ENCODE assay signal across 37 cellular contexts in the genomic region with DNA sequence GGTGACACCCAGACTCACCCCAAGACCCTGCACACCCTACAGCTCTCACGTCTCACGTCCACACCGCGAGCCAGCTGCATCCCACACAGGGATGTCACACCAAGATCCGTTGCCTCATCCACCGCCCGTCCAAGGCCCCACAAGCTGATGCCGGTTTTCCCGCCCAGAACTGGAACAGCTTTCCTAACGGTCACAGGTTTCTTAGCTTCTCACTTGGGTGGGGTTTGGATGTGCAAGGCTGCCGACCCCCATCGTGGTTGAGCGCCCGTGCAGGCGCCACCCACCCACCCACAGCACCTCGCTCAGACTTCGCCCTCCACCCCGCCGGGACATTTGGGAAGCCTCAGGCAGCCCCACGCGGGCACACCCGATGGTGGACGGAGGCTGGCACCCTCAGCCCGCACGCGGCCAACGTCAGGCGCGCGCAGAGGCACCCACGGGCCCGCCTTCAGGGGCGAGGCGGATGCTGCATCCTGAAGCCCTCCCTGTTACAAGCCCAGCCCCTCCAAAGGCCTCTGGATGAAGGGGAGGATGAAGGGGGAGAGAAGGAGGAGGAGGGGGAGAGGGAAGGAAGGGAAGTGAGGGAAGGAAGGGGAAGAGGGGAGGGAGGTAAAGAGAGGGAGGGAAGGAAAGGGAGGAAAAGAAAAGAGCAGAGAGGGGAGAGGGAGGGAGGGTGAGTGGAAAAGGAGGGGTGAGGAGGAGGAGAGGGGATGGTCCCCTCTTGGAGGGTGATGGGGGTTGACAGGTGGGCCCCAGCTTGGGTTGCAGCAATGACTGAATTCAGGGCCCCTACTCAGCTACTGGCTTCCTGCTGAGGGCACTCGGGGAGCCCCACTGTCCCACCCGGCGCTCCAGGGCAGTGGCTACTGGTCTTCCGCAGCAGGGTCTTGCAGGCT. TPM values are rescaled to one million over a fixed set of nuclear protein-coding genes. Genes with fewer than 3 reads are reported as not detected.
DNase-seq lines count a peak whose midpoint lies in the region; ATAC-seq, FAIRE-seq and TF ChIP-seq lines count a peak whose summit lies in the region.
"Had no signal": no experiment of that assay in that cellular context is flagged by ENCODE, and none has a peak within 500 bp of the region (broad histone marks: within the 10 kb centered on the region; RNA-seq: fewer than 3 reads in every experiment).

No MANE protein-coding gene starts in this region.

- H3K14ac ChIP-seq in H1 (ENCODE audit: insufficient read length): no peak overlapping the region

- dilution Hi-C loops in mammary epithelial cell (cut with HindIII; ENCODE audit: low sequenced_read_pairs): no loop called here

- H3K4me1 ChIP-seq in mammary epithelial cell (ENCODE audit: insufficient read depth, low read length) (peaks cover 6% of the 10 kb centered on the region), H1 (replicated peaks in 1 of 4; ENCODE audit: control insufficient read depth in 3 of 4, insufficient read depth in 4 of 4, low read length in 3 of 4) (peaks cover 0 to 20% (median 8%) of the 10 kb centered on the region in 4 experiments; a peak in 6 of 7 replicates), psoas muscle (no peaks in the 10 kb centered on the region), BE2C (no peaks in the 10 kb centered on the region)
- H3K4me1 ChIP-seq: adrenal gland, foreskin keratinocyte, prostate gland had no signal

- no peak overlapping the region for H3K27ac ChIP-seq in mammary epithelial cell (ENCODE audit: insufficient read depth, low read depth, low read length)
- H3K27ac ChIP-seq in H1 (ENCODE audit: low read depth, low read length): no peak overlapping the region
- H3K27ac ChIP-seq in psoas muscle: no peak overlapping the region
- H3K27ac ChIP-seq: adrenal gland, esophagus squamous epithelium, foreskin keratinocyte, Peyer's patch, prostate gland, sigmoid colon, tibial nerve, VCaP had no signal

- peak overlapping the region; percentile 90 for H2BK20ac ChIP-seq in H1 (ENCODE audit: low read length)

- no peaks in the 10 kb centered on the region for H3K79me2 ChIP-seq in mammary epithelial cell (ENCODE audit: insufficient read depth, low read length)
- no peaks in the 10 kb centered on the region for H3K79me2 ChIP-seq in H1 (ENCODE audit: control insufficient read depth in 1 of 2, insufficient read depth in 2 of 2, low read length in 2 of 2)

- no peak overlapping the region for H3K4me2 ChIP-seq in mammary epithelial cell (ENCODE audit: insufficient read depth, low read depth, low read length)
- H3K4me2 ChIP-seq in H1 (ENCODE audit: insufficient read depth in 1 of 2, low read depth in 2 of 2, low read length in 2 of 2): peak overlapping the region; percentile 7 to 50; a peak in 3 of 4 replicates

- intact Hi-C loops in mammary epithelial cell (cut with micrococcal nuclease): loop anchor here (2.0 to 10.0 kb wide), 2 partner anchors 161 to 221 kb away; a partner anchor contains a TSS
- intact Hi-C loops in MCF 10A (cut with micrococcal nuclease): loop anchor here (2.0 kb wide), 1 partner anchor 73 kb away; no protein-coding TSS in a partner anchor
- intact Hi-C loops in psoas muscle (cut with DNase I): loop anchor here (5.0 to 10.0 kb wide), 2 partner anchors 74 to 221 kb away; no protein-coding TSS in a partner anchor

- no peak overlapping the region for H2BK120ac ChIP-seq in H1 (replicated peaks; ENCODE audit: low read depth, low read length)

- TF ChIP-seq CTCF in mammary epithelial cell (conservative IDR thresholded peaks at IDR 0.05 in 1 of 2, IDR thresholded peaks at IDR 0.05 in 1 of 2; ENCODE audit: extremely low read depth in 1 of 2, insufficient read depth in 1 of 2, low read depth in 1 of 2, low read length in 2 of 2) (no peak), MCF 10A (IDR thresholded peaks at IDR 0.05; ENCODE audit: unreplicated experiment) (no peak), H1 (IDR thresholded peaks at IDR 0.05; ENCODE audit: control extremely low read depth in 1 of 3, insufficient read depth in 1 of 3, low read depth in 1 of 3, low read length in 3 of 3) (no peak), psoas muscle (IDR thresholded peaks at IDR 0.05) (no peak), BE2C (IDR thresholded peaks at IDR 0.05; ENCODE audit: low read depth, low read length) (no peak)

- peak overlapping the region; percentile 99 for H2BK15ac ChIP-seq in H1 (ENCODE audit: low read length)

- no peak overlapping the region for H4K91ac ChIP-seq in H1 (replicated peaks; ENCODE audit: insufficient read length, low read length)

- H3K9me3 Mint-ChIP-seq in MCF 10A (ENCODE audit: unreplicated experiment) (peaks cover 8% of the 10 kb centered on the region), IgD-negative memory B cell (peaks cover 2 to 13% (median 10%) of the 10 kb centered on the region in 3 donors)
- peaks cover 8 to 12% of the 10 kb centered on the region in 2 donors for H3K9me3 Mint-ChIP-seq in stimulated activated naive CD8-positive, alpha-beta T cell treated with anti-CD3 and anti-CD28 coated beads, Interleukin-15, amount 100 ng/mL, for 72 hours

- H3K27ac Mint-ChIP-seq in MCF 10A (ENCODE audit: low read depth, unreplicated experiment) (no peak overlapping the region), IgD-negative memory B cell (peak overlapping the region in 2 of 3 donors; percentile 80 to 88)
- no peak overlapping the region for H3K27ac Mint-ChIP-seq in stimulated activated naive CD8-positive, alpha-beta T cell treated with anti-CD3 and anti-CD28 coated beads, Interleukin-15, amount 100 ng/mL, for 72 hours
- H3K27ac Mint-ChIP-seq: dendritic cell treated with granulocyte-macrophage colony-stimulating factor and Interleukin-4, amounts not matched to agents 40 ng/mL and 50 ng/mL, for 4 days had no signal

- H3K23me2 ChIP-seq in H1 (ENCODE audit: low read depth, low read length): peaks cover 9% of the 10 kb centered on the region; the same call in 1 of the 2 replicates

- no peak overlapping the region for H4K5ac ChIP-seq in H1 (ENCODE audit: insufficient read length, low read depth, low read length)

- H3K4me3 ChIP-seq in mammary epithelial cell (replicated peaks in 1 of 3; ENCODE audit: insufficient read depth in 1 of 3, low read depth in 2 of 3, low read length in 3 of 3) (no peak overlapping the region), H1 (ENCODE audit: extremely low read depth in 1 of 4, insufficient read depth in 2 of 4, low read depth in 3 of 4, low read length in 4 of 4) (peak overlapping the region in 1 of 4 experiments; percentile 39; a peak in 2 of 8 replicates), psoas muscle (no peak overlapping the region), BE2C (ENCODE audit: low read depth, low read length) (no peak overlapping the region)
- H3K4me3 ChIP-seq: adrenal gland, esophagus squamous epithelium, Peyer's patch, prostate gland, sigmoid colon, tibial nerve had no signal

- H4K20me1 ChIP-seq in mammary epithelial cell (ENCODE audit: insufficient read depth, low read length) (no peaks in the 10 kb centered on the region), H1 (replicated peaks in 1 of 2; ENCODE audit: control insufficient read depth in 1 of 2, insufficient read depth in 2 of 2, low read length in 2 of 2) (peaks cover 5 to 25% of the 10 kb centered on the region in 2 experiments)

- H2AFZ ChIP-seq in mammary epithelial cell (ENCODE audit: low read depth, low read length): peak overlapping the region; percentile 14
- H2AFZ ChIP-seq in H1 (ENCODE audit: low read length): no peak overlapping the region

- CTCF ChIA-PET in mammary epithelial cell (lab: Charles Lee; ENCODE audit: low non-redundant PET) (interaction anchor here (0.8 kb wide), 1 partner anchor 19 kb away, joined by 4 read pairs; no protein-coding TSS in a partner anchor), MCF 10A (lab: Yijun Ruan, JAX) (interaction anchor here (0.6 to 3.8 kb wide), 15 partner anchors 11 to 215 kb away, joined by 3 to 45 read pairs (median 4); no protein-coding TSS in a partner anchor), H1 (lab: Charles Lee; ENCODE audit: partially characterized antibody) (interaction anchor here (0.6 to 4.9 kb wide), 30 partner anchors 7 to 265 kb away, joined by 3 to 97 read pairs (median 4); no protein-coding TSS in a partner anchor)

- H3K36me3 Mint-ChIP-seq in MCF 10A (ENCODE audit: insufficient read depth, unreplicated experiment): no peaks in the 10 kb centered on the region
- H3K36me3 Mint-ChIP-seq in IgD-negative memory B cell: peaks cover 3% of the 10 kb centered on the region

- no peak overlapping the region for H3K56ac ChIP-seq in H1 (replicated peaks; ENCODE audit: insufficient read length, low read depth, low read length)

- H3K9ac ChIP-seq in mammary epithelial cell (ENCODE audit: insufficient read depth, low read length): no peak overlapping the region
- H3K9ac ChIP-seq in H1 (replicated peaks in 1 of 4; ENCODE audit: extremely low read depth in 1 of 4, low read depth in 3 of 4, low read length in 3 of 4): no peak overlapping the region

- no peak overlapping the region for H3K23ac ChIP-seq in H1 (ENCODE audit: insufficient read length)

- TF ChIP-seq EP300 in H1 (IDR thresholded peaks at IDR 0.05; ENCODE audit: borderline replicate concordance in 1 of 2, low read depth in 2 of 2, low read length in 2 of 2): no peak

- no peak for TF ChIP-seq RAD21 in H1 (IDR thresholded peaks at IDR 0.05 in 1 of 2, conservative IDR thresholded peaks at IDR 0.05 in 1 of 2; ENCODE audit: low read depth in 2 of 2, low read length in 2 of 2)

- H3K9me3 ChIP-seq in mammary epithelial cell (replicated peaks; ENCODE audit: insufficient read depth, low read length): peaks cover 2% of the 10 kb centered on the region
- H3K9me3 ChIP-seq in H1 (ENCODE audit: insufficient read depth in 2 of 2, low read depth in 1 of 2, low read length in 1 of 2): peaks cover 6 to 7% of the 10 kb centered on the region in 2 experiments; a peak in 3 of 4 replicates
- H3K9me3 ChIP-seq in psoas muscle: peaks cover 8% of the 10 kb centered on the region
- H3K9me3 ChIP-seq in BE2C: no peaks in the 10 kb centered on the region
- H3K9me3 ChIP-seq: adrenal gland, prostate gland had no signal

- peaks cover 38% of the 10 kb centered on the region for H3K27me3 ChIP-seq in mammary epithelial cell (ENCODE audit: insufficient read depth, low read length)
- peaks cover 70 to 88% (median 80%) of the 10 kb centered on the region in 4 experiments for H3K27me3 ChIP-seq in H1 (replicated peaks in 1 of 4; ENCODE audit: control insufficient read depth in 3 of 4, extremely low read depth in 1 of 4, insufficient read depth in 3 of 4, low read length in 3 of 4)
- peaks cover 2 to 94% (median 34%) of the 10 kb centered on the region in 3 donors for H3K27me3 ChIP-seq in psoas muscle (ENCODE audit: insufficient read depth in 3 of 3, low read length in 2 of 3)
- H3K27me3 ChIP-seq in BE2C: peaks cover 92% of the 10 kb centered on the region

- H3K4me3 Mint-ChIP-seq in MCF 10A (ENCODE audit: unreplicated experiment) (no peak overlapping the region), IgD-negative memory B cell (no peak overlapping the region)
- no peak overlapping the region for H3K4me3 Mint-ChIP-seq in stimulated activated naive CD8-positive, alpha-beta T cell treated with anti-CD3 and anti-CD28 coated beads, Interleukin-15, amount 100 ng/mL, for 72 hours
- H3K4me3 Mint-ChIP-seq: central memory CD8-positive, alpha-beta T cell; dendritic cell treated with granulocyte-macrophage colony-stimulating factor and Interleukin-4, amounts not matched to agents 40 ng/mL and 50 ng/mL, for 4 days had no signal

- H2BK5ac ChIP-seq in H1 (ENCODE audit: low read depth, low read length): no peak overlapping the region; the same call in 1 of the 2 replicates

- ATAC-seq in stimulated activated naive CD8-positive, alpha-beta T cell treated with anti-CD3 and anti-CD28 coated beads, Interleukin-15, amount 100 ng/mL, for 72 hours: peak; percentile 31
- no peak for ATAC-seq in psoas muscle
- ATAC-seq: foreskin keratinocyte had no signal

- peaks cover 44% of the 10 kb centered on the region for H3K27me3 Mint-ChIP-seq in MCF 10A (ENCODE audit: insufficient read depth, unreplicated experiment)
- H3K27me3 Mint-ChIP-seq in IgD-negative memory B cell: peaks cover 51% of the 10 kb centered on the region
- peaks cover 100% of the 10 kb centered on the region for H3K27me3 Mint-ChIP-seq in stimulated activated naive CD8-positive, alpha-beta T cell treated with anti-CD3 and anti-CD28 coated beads, Interleukin-15, amount 100 ng/mL, for 72 hours

- H2AK5ac ChIP-seq in H1 (ENCODE audit: low read depth, low read length): peak overlapping the region; percentile 86; the same call in 1 of the 2 replicates

- no peaks in the 10 kb centered on the region for H3K36me3 ChIP-seq in mammary epithelial cell (ENCODE audit: insufficient read depth, low read length)
- peaks cover 0 to 6% (median 0%) of the 10 kb centered on the region in 4 experiments; a peak in 1 of 8 replicates for H3K36me3 ChIP-seq in H1 (ENCODE audit: control insufficient read depth in 2 of 4, insufficient read depth in 4 of 4, low read length in 3 of 4)
- H3K36me3 ChIP-seq in psoas muscle (ENCODE audit: insufficient read depth in 1 of 2, low read depth in 1 of 2): no peaks in the 10 kb centered on the region
- H3K36me3 ChIP-seq in BE2C: no peaks in the 10 kb centered on the region
- H3K36me3 ChIP-seq: adrenal gland, esophagus squamous epithelium, Peyer's patch, prostate gland, sigmoid colon, tibial nerve had no signal

- no peak overlapping the region; the same call in none of the 2 replicates for H4K8ac ChIP-seq in H1 (ENCODE audit: extremely low read depth, insufficient read depth, low read length)

- no peak for TF ChIP-seq POLR2A in H1 (IDR thresholded peaks at IDR 0.05; ENCODE audit: control extremely low read depth in 1 of 2, low read depth in 2 of 2, low read length in 2 of 2)

- peak overlapping the region; percentile 48 for H3K18ac ChIP-seq in H1 (ENCODE audit: extremely low read depth, low read length)

- BruUV-seq in mammary epithelial cell (replicated peaks; lab: Mats Ljungman, UMichigan) (no TSS peak), MCF 10A (replicated peaks; lab: Mats Ljungman, UMichigan) (no TSS peak)

- peaks cover 4% of the 10 kb centered on the region for H3K4me1 Mint-ChIP-seq in MCF 10A (ENCODE audit: insufficient read depth, unreplicated experiment)
- H3K4me1 Mint-ChIP-seq in IgD-negative memory B cell: no peaks in the 10 kb centered on the region
- peaks cover 23% of the 10 kb centered on the region for H3K4me1 Mint-ChIP-seq in stimulated activated naive CD8-positive, alpha-beta T cell treated with anti-CD3 and anti-CD28 coated beads, Interleukin-15, amount 100 ng/mL, for 72 hours
- H3K4me1 Mint-ChIP-seq: central memory CD8-positive, alpha-beta T cell had no signal

- no peaks in the 10 kb centered on the region for H3K79me1 ChIP-seq in H1 (ENCODE audit: low read depth, low read length)

- peak overlapping the region; percentile 96; the same call in 1 of the 2 replicates for H2BK12ac ChIP-seq in H1 (ENCODE audit: low read depth, low read length)

- FAIRE-seq in H1 (lab: Jason Lieb, UNC): no peak
- FAIRE-seq: GM12891, H54, kidney had no signal

- POLR2A ChIA-PET in MCF 10A (lab: Yijun Ruan, JAX) (interaction anchor here (0.7 to 1.1 kb wide), 2 partner anchors 16 to 29 kb away, joined by 3 read pairs; no protein-coding TSS in a partner anchor), H1 (lab: Charles Lee; ENCODE audit: partially characterized antibody) (interaction anchor here (0.6 to 4.4 kb wide), 7 partner anchors 9 to 93 kb away, joined by 3 to 14 read pairs (median 3); no protein-coding TSS in a partner anchor)

- no peak for DNase-seq in mammary epithelial cell
- no peak for DNase-seq in MCF 10A (ENCODE audit: unreplicated experiment)
- peak in 1 of 2 experiments; percentile 48 for DNase-seq in H1 (ENCODE audit: low read depth in 1 of 2, low spot score in 2 of 2)
- DNase-seq in stimulated activated naive CD8-positive, alpha-beta T cell treated with anti-CD3 and anti-CD28 coated beads, Interleukin-15, amount 100 ng/mL, for 72 hours: no peak
- DNase-seq in psoas muscle: no peak
- DNase-seq in BE2C: no peak
- no peak for DNase-seq in NCI-H187 treated with DMSO at 0.1 percent for 48 hours (lab: John Stamatoyannopoulos, UW)
- DNase-seq: activated CD4-positive, alpha-beta T cell treated with anti-CD3 and anti-CD28 coated beads for 4 hours; activated naive CD4-positive, alpha-beta T cell treated with Interleukin-2 at 50 U/mL for 16 hours; activated T-cell treated with anti-CD3 and anti-CD28 coated beads, Interleukin-2, amount 50 U/mL, for 48 hours; adrenal gland; DMS153; esophagus squamous epithelium; foreskin keratinocyte; head of caudate nucleus; kidney; midbrain; MM.1S; naive B cell; NCI-H2029; NCI-H2227 treated with DMSO at 0.1 percent for 48 hours; NCI-H526; occipital lobe; Peyer's patch; SHP77; sigmoid colon; stimulated activated CD4-positive, alpha-beta T cell treated with anti-CD3 and anti-CD28 coated beads, Interleukin-12 subunit alpha, Interleukin-12 subunit beta, amount 100 ng/mL, for 4 hours; stimulated activated CD4-positive, alpha-beta T cell treated with anti-CD3 and anti-CD28 coated beads, Interleukin-4, amount 100 ng/mL, for 1 hour had no signal

- 15% methylated on average over 24 of the region's 38 CpGs for WGBS in mammary epithelial cell (ENCODE audit: low coverage, missing lambda C conversion rate)
- WGBS in H1 (ENCODE audit: extremely low coverage in 1 of 2, insufficient coverage in 1 of 2, insufficient read length in 1 of 2, insufficient replicate concordance in 2 of 2, low coverage in 1 of 2, low lambda C conversion rate in 2 of 2, missing lambda C conversion rate in 1 of 2), 2 experiments: 13% methylated on average over 19 of the region's 38 CpGs; no CpG with 5 or more reads in 1 of the 2 experiments
- 7 to 11% (median 8%) methylated on average over 36 to 38 of the region's 38 CpGs for WGBS in psoas muscle, 3 donors

- peak overlapping the region; percentile 46 for H3K4ac ChIP-seq in H1 (replicated peaks; ENCODE audit: insufficient read length, low read depth, low read length)

- in situ Hi-C loops in mammary epithelial cell (cut with MboI; ENCODE audit: low sequenced_read_pairs in 2 of 2): loop anchor here in 1 of 2 donors (10.0 kb wide), 1 partner anchor 81 kb away; no protein-coding TSS in a partner anchor

RNA-seq across cellular contexts. Expression of a gene that starts 12.8 kb away (rescaled TPM):
- total RNA-seq in mammary epithelial cell (under 1 TPM in 1 of 2 donors, not detected in 1; 0.09 TPM), MCF 10A (2022) (0.02 TPM in 1 of 2 replicates, not detected in the other), psoas muscle (not detected)
- polyA plus RNA-seq in mammary epithelial cell (0.01 TPM), IgD-negative memory B cell (not detected), H1 (2011; rRNA removed) (not detected in 2 replicates), psoas muscle (not detected)
- polyA minus RNA-seq in mammary epithelial cell: not detected
- total RNA-seq in H1 (2021; fragmentation: NEBNext Ultra II Directional; extraction: Animal tissue kit (Norgen Biotek cat#: 25700)): not detected in 2 replicates
- not detected for polyA plus RNA-seq in H1 (2011; cell fraction: cytosol; rRNA removed)
- polyA plus RNA-seq in H1 (2011; cell fraction: nucleus; rRNA removed): not detected
- polyA plus RNA-seq in H1 (2012, experiment 1 of 2): 0.04 TPM in 1 of 4 replicates, not detected in the others
- polyA plus RNA-seq in H1 (2012, experiment 2 of 2): 0.01 TPM
- not detected for polyA plus RNA-seq in H1 (2013, experiment 1 of 2)
- polyA plus RNA-seq in H1 (2013, experiment 2 of 2): not detected
- not detected in 2 replicates for polyA minus RNA-seq in H1 (2011; rRNA and poly(A)+ RNA removed)
- polyA minus RNA-seq in H1 (2011; cell fraction: cytosol; rRNA and poly(A)+ RNA removed): not detected
- not detected for polyA minus RNA-seq in H1 (2011; cell fraction: nucleus; rRNA and poly(A)+ RNA removed)
- polyA plus RNA-seq in BE2C (2012; ENCODE audit: insufficient read depth, insufficient read length, low read depth): not detected
- total RNA-seq: adrenal gland, esophagus squamous epithelium, foreskin keratinocyte, kidney, lower leg skin, occipital lobe, prostate gland, sigmoid colon, tibial nerve had no signal
- polyA plus RNA-seq: foreskin keratinocyte, sigmoid colon had no signal

RNA-seq across cellular contexts. Expression of a gene that starts 45.9 kb away (rescaled TPM):
- 1 to 10 TPM; 1.0 to 2.7 TPM for total RNA-seq in mammary epithelial cell
- 5.3 TPM for polyA plus RNA-seq in mammary epithelial cell
- polyA minus RNA-seq in mammary epithelial cell: 10.5 TPM
- total RNA-seq in MCF 10A (2022): 5.6 and 9.3 TPM in 2 replicates
- 1.2 TPM for polyA plus RNA-seq in IgD-negative memory B cell
- 2.9 and 4.1 TPM in 2 replicates for total RNA-seq in H1 (2021; fragmentation: NEBNext Ultra II Directional; extraction: Animal tissue kit (Norgen Biotek cat#: 25700))
- polyA plus RNA-seq in H1 (2011; rRNA removed): 9.3 and 10.0 TPM in 2 replicates
- polyA plus RNA-seq in H1 (2011; cell fraction: cytosol; rRNA removed): 9.1 TPM
- 19.8 TPM for polyA plus RNA-seq in H1 (2011; cell fraction: nucleus; rRNA removed)
- 4.2 to 8.7 TPM (median 7.7 TPM) in 4 replicates for polyA plus RNA-seq in H1 (2012, experiment 1 of 2)
- polyA plus RNA-seq in H1 (2012, experiment 2 of 2): 4.7 TPM
- polyA plus RNA-seq in H1 (2013, experiment 1 of 2): 5.4 TPM
- 4.9 TPM for polyA plus RNA-seq in H1 (2013, experiment 2 of 2)
- polyA minus RNA-seq in H1 (2011; rRNA and poly(A)+ RNA removed): 4.7 and 7.9 TPM in 2 replicates
- 5.4 TPM for polyA minus RNA-seq in H1 (2011; cell fraction: cytosol; rRNA and poly(A)+ RNA removed)
- 5.2 TPM for polyA minus RNA-seq in H1 (2011; cell fraction: nucleus; rRNA and poly(A)+ RNA removed)
- under 1 TPM in 3 of 4 donors, not detected in 1; 0.06 to 0.30 (median 0.18) TPM for total RNA-seq in psoas muscle
- under 1 TPM; 0.15 to 0.22 (median 0.17) TPM for polyA plus RNA-seq in psoas muscle
- 0.29 TPM for polyA plus RNA-seq in BE2C (2012; ENCODE audit: insufficient read depth, insufficient read length, low read depth)

Comparison
In these comparisons a context has a peak if more than half of its experiments do, and no peak if none do; other contexts are left out.
1. H3K27ac Mint-ChIP-seq: peak in IgD-negative memory B cell (2 of 3); none in MCF 10A (single experiment) and stimulated activated naive CD8-positive, alpha-beta T cell treated with anti-CD3 and anti-CD28 coated beads, Interleukin-15, amount 100 ng/mL, for 72 hours (0 of 2).